Comparison of ENCODE assay signal across 12 cellular contexts in genomic region chr6:52976149-52976548, GRCh38. TPM values are rescaled to one million over a fixed set of nuclear protein-coding genes. Genes with fewer than 3 reads are reported as not detected.
DNase-seq lines count a peak whose midpoint lies in the region; ATAC-seq and TF ChIP-seq lines count a peak whose summit lies in the region.
"Had no signal": no experiment of that assay in that cellular context is flagged by ENCODE, and none has a peak within 500 bp of the region (broad histone marks: within the 10 kb centered on the region; RNA-seq: fewer than 3 reads in every experiment).

No MANE protein-coding gene starts in this region.

- no peak overlapping the region for H3K14ac ChIP-seq in trophoblast cell (ENCODE audit: low read length)

- H3K18ac ChIP-seq in trophoblast cell (ENCODE audit: low read length): no peak overlapping the region

- H4K91ac ChIP-seq in trophoblast cell (ENCODE audit: low read depth, low read length): peak overlapping the region; percentile 5

- no peak overlapping the region for H3K9ac ChIP-seq in trophoblast cell (ENCODE audit: low read length)

- no peaks in the 10 kb centered on the region for H3K9me3 ChIP-seq in trophoblast cell (ENCODE audit: insufficient read depth, low read depth, low read length)
- H3K9me3 ChIP-seq: ovary had no signal

- H3K27me3 ChIP-seq in trophoblast cell (ENCODE audit: insufficient read depth, low read length): no peaks in the 10 kb centered on the region
- H3K27me3 ChIP-seq: ovary had no signal

- peak; percentile 27 for ATAC-seq in activated CD4-positive, CD25-positive, alpha-beta regulatory T cell treated with anti-CD3 and anti-CD28 coated beads, Interleukin-2, amount 50 U/mL, for 24 hours
- ATAC-seq in HG02610 (IDR thresholded peaks at IDR 0.05; ENCODE audit: unreplicated experiment) (peak; percentile 19), GM21576 (IDR thresholded peaks at IDR 0.05; ENCODE audit: unreplicated experiment) (no peak)

- no peaks in the 10 kb centered on the region for H3K79me1 ChIP-seq in trophoblast cell (ENCODE audit: low read length)

- H3K27me3 Mint-ChIP-seq in CD14-positive monocyte (ENCODE audit: low read depth in 3 of 3): peaks cover 0 to 5% (median 0%) of the 10 kb centered on the region in 3 donors

- no peak overlapping the region for H2BK5ac ChIP-seq in trophoblast cell (ENCODE audit: low read depth, low read length, poor library complexity)

- no peak overlapping the region for H4K8ac ChIP-seq in trophoblast cell (ENCODE audit: low read depth, low read length)

- no peaks in the 10 kb centered on the region for H3K36me3 Mint-ChIP-seq in CD14-positive monocyte
- H3K36me3 Mint-ChIP-seq: activated naive CD8-positive, alpha-beta T cell treated with anti-CD3 and anti-CD28 coated beads, Interleukin-2, amount 10 ng/mL, durations not matched to agents 7 days and 5 days had no signal

- no peaks in the 10 kb centered on the region for H3K79me2 ChIP-seq in trophoblast cell (ENCODE audit: control insufficient read depth, insufficient read depth, low read length, poor library complexity)

- no peak overlapping the region for H2BK12ac ChIP-seq in trophoblast cell (ENCODE audit: low read length)

- TF ChIP-seq CTCF in CD14-positive monocyte (IDR thresholded peaks at IDR 0.05): no peak

- H3K27ac Mint-ChIP-seq in CD14-positive monocyte: peak overlapping the region in 2 of 7 donors; percentile 19 to 24
- H3K27ac Mint-ChIP-seq: activated naive CD8-positive, alpha-beta T cell treated with anti-CD3 and anti-CD28 coated beads, Interleukin-2, amount 10 ng/mL, durations not matched to agents 7 days and 5 days had no signal

- no peak overlapping the region for H3K4ac ChIP-seq in trophoblast cell (ENCODE audit: low read depth, low read length)

- peaks cover 12% of the 10 kb centered on the region for H3K4me1 Mint-ChIP-seq in CD14-positive monocyte

- no peak overlapping the region for H2BK120ac ChIP-seq in trophoblast cell (ENCODE audit: insufficient read depth, low read length, poor library complexity)

- peak overlapping the region in 1 of 2 donors; percentile 28 for H3K4me3 Mint-ChIP-seq in CD14-positive monocyte
- H3K4me3 Mint-ChIP-seq: activated naive CD8-positive, alpha-beta T cell treated with anti-CD3 and anti-CD28 coated beads, Interleukin-2, amount 10 ng/mL, durations not matched to agents 7 days and 5 days had no signal

- no peak overlapping the region for H3K4me3 ChIP-seq in trophoblast cell (ENCODE audit: low read depth, low read length)
- H3K4me3 ChIP-seq: ovary had no signal

- H3K27ac ChIP-seq in trophoblast cell (ENCODE audit: low read depth, low read length): no peak overlapping the region
- H3K27ac ChIP-seq: ovary had no signal

- H3K4me2 ChIP-seq in trophoblast cell (ENCODE audit: low read length): no peak overlapping the region

- intact Hi-C loops in CD14-positive monocyte (cut with micrococcal nuclease): no loop called here
- intact Hi-C loops in posterior vena cava (cut with DNase I): no loop called here

- DNase-seq in activated CD4-positive, CD25-positive, alpha-beta regulatory T cell treated with anti-CD3 and anti-CD28 coated beads, Interleukin-2, amount 50 U/mL, for 72 hours: no peak
- DNase-seq in NCI-H345 treated with DMSO at 0.1 percent for 48 hours (lab: John Stamatoyannopoulos, UW; ENCODE audit: unreplicated experiment) (peak; percentile 11), trophoblast cell (no peak), CD14-positive monocyte (ENCODE audit: low spot score) (no peak), posterior vena cava (ENCODE audit: low spot score) (no peak)
- DNase-seq: activated CD4-positive, alpha-beta T cell treated with anti-CD3 and anti-CD28 coated beads for 4 hours; activated naive CD8-positive, alpha-beta T cell treated with anti-CD3 and anti-CD28 coated beads, Interleukin-2, amount 10 ng/mL, durations not matched to agents 7 days and 5 days; NCI-H2107; ovary had no signal

- H4K12ac ChIP-seq in trophoblast cell (ENCODE audit: low read depth, low read length): no peak overlapping the region

- H3K9me3 Mint-ChIP-seq in CD14-positive monocyte: peaks cover 0 to 1% (median 0%) of the 10 kb centered on the region in 7 donors
- H3K9me3 Mint-ChIP-seq: activated naive CD8-positive, alpha-beta T cell treated with anti-CD3 and anti-CD28 coated beads, Interleukin-2, amount 10 ng/mL, durations not matched to agents 7 days and 5 days had no signal

- peaks cover 3 to 5% of the 10 kb centered on the region in 2 experiments for H3K4me1 ChIP-seq in trophoblast cell (ENCODE audit: control insufficient read depth in 1 of 2, insufficient read depth in 2 of 2, low read length in 2 of 2)

- no peak overlapping the region for H2AK5ac ChIP-seq in trophoblast cell (ENCODE audit: low read length)

- H2AFZ ChIP-seq in trophoblast cell (ENCODE audit: insufficient read depth, low read length, poor library complexity): no peak overlapping the region

- no peaks in the 10 kb centered on the region for H3K36me3 ChIP-seq in trophoblast cell (ENCODE audit: control insufficient read depth in 1 of 2, insufficient read depth in 2 of 2, low read length in 2 of 2)
- H3K36me3 ChIP-seq: ovary had no signal

- no CpG with 5 or more reads among the region's 4 CpGs for WGBS in trophoblast cell (ENCODE audit: extremely low coverage, insufficient coverage, insufficient read length)

- no peak overlapping the region for H3K23ac ChIP-seq in trophoblast cell (ENCODE audit: low read length)

RNA-seq across cellular contexts. Expression of gene GSTA4, which starts 18.9 kb away (rescaled TPM):
- polyA plus RNA-seq in trophoblast cell (2013): 16.3 and 18.4 TPM in 2 replicates
- polyA plus RNA-seq in CD14-positive monocyte: under 1 TPM; 0.34 to 0.41 TPM
- 10 to 100 TPM; 13.1 to 26.2 TPM for total RNA-seq in posterior vena cava
